ENCODE assay signal across 18 cellular contexts in the genomic region with DNA sequence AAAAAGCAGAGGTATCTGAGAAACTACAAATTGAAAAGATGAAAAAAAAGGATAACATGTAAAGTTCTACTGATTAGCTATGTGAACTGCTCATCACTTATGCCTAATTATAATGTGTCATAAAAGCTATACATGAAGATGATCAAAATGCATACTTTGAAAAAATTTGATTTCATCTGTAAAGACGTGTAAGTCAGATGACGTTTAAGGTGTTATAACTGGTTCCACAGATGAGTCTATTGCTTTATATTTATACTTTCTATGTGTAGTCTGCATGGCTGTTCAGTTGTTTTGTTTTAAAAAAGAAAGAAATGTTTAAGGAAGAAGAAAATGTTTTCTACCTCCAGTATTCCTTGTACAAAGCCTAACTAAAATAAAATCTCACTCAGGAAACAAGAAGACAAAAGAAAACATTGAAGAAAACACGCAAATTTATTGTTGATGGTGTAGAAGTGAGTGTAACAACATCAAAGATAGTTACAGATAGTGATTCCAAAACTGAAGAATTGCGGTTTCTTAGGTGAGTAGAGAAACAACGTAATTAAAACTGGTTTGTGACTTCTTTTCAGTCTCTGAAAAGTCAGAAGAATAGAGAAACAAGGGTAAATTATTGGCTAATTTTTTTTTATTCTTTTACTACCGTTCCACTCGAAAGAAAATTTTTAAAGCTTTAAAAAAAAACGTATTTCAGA.
"Had no signal": no experiment of that assay in that cellular context is flagged by ENCODE, and none has a peak within 500 bp of the region (broad histone marks: within the 10 kb centered on the region; RNA-seq: fewer than 3 reads in every experiment).

No MANE protein-coding gene starts in this region.

- H3K4me1 Mint-ChIP-seq: neural crest cell had no signal

- H3K4me3 Mint-ChIP-seq: activated naive CD8-positive, alpha-beta T cell treated with anti-CD3 and anti-CD28 coated beads, Interleukin-2, amount 10 ng/mL, durations not matched to agents 7 days and 5 days; neural crest cell had no signal

- DNase-seq: activated naive CD4-positive, alpha-beta T cell treated with Interleukin-2 at 50 U/mL for 16 hours; activated naive CD8-positive, alpha-beta T cell treated with anti-CD3 and anti-CD28 coated beads, Interleukin-2, amount 10 ng/mL, durations not matched to agents 7 days and 5 days; amygdala; erythroblast; foreskin melanocyte; glutamatergic neuron; hypothalamus; midbrain; SK-N-SH; stimulated activated CD4-positive, alpha-beta T cell treated with anti-CD3 and anti-CD28 coated beads, Interleukin-2, amount 100 ng/mL, for 24 hours; stimulated activated naive CD8-positive, alpha-beta T cell treated with anti-CD3 and anti-CD28 coated beads, Interleukin-15, Interleukin-2, amounts not matched to agents 100 U/mL and 50 U/mL, for 24 hours; substantia nigra; T-helper 1 cell; T1000; tibial artery had no signal

- ATAC-seq: left lobe of liver; stimulated activated naive CD8-positive, alpha-beta T cell treated with anti-CD3 and anti-CD28 coated beads, Interleukin-15, Interleukin-2, amounts not matched to agents 100 U/mL and 50 U/mL, for 24 hours had no signal

- H3K27ac Mint-ChIP-seq: activated naive CD8-positive, alpha-beta T cell treated with anti-CD3 and anti-CD28 coated beads, Interleukin-2, amount 10 ng/mL, durations not matched to agents 7 days and 5 days; progenitor cell of endocrine pancreas had no signal

- H3K27me3 Mint-ChIP-seq: activated naive CD8-positive, alpha-beta T cell treated with anti-CD3 and anti-CD28 coated beads, Interleukin-2, amount 10 ng/mL, durations not matched to agents 7 days and 5 days; progenitor cell of endocrine pancreas had no signal

- H3K9me3 Mint-ChIP-seq: activated naive CD8-positive, alpha-beta T cell treated with anti-CD3 and anti-CD28 coated beads, Interleukin-2, amount 10 ng/mL, durations not matched to agents 7 days and 5 days; neural crest cell had no signal
